Comparison of ENCODE assay signal across 8 cellular contexts in the genomic region with DNA sequence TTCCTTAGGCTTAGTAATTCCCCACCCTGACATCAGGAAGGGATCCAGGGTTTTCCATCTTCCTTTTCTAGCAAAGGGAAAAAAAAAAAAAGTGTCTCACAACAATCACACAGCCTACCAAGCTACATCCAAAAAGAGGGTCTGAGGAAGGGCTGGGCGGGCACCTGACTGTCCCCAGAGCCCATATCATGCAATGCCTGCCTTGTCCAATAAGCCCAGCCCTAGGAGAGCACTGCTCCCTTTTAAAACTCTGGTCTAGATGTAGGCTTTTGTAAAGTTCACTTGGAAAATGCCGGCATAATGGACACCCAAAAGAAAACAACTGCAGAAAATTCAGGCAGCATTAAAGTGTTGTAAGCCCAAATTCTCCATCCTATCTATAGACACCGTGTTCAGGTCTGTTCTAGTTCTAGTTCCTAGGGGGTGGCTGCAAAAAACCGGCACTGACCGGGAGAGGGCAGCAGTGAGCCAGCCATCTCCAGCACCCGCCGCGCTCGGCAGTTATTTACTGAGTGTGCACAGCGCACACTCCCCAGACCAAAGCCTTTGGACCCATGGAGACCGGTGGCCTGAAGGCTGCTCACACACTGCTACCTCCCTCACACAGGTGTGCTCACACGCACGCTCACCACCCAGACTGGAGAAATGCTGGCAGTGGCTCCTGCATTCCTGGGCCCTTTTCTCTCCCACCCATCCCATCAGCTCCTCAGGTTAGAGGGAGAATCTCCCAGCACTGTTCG. TPM values are rescaled to one million over a fixed set of nuclear protein-coding genes. Genes with fewer than 3 reads are reported as not detected.
DNase-seq lines count a peak whose midpoint lies in the region; ATAC-seq and TF ChIP-seq lines count a peak whose summit lies in the region.

No MANE protein-coding gene starts in this region.

- H3K4me3 ChIP-seq in fibroblast of villous mesenchyme (ENCODE audit: low read depth, low read length), result no peak overlapping the region

- POLR2A ChIA-PET in RWPE1 (lab: Yijun Ruan, JAX; ENCODE audit: low non-redundant PET), result no interaction called here

- ATAC-seq in GM21381 (IDR thresholded peaks at IDR 0.05; ENCODE audit: unreplicated experiment), result peak; percentile 71

- H3K27ac ChIP-seq in RWPE1, result no peak overlapping the region
- no peak overlapping the region for H3K27ac ChIP-seq in substantia nigra (ENCODE audit: low read depth, low read length, poor library complexity, severe bottlenecking)

- CTCF ChIA-PET in RWPE1 (lab: Yijun Ruan, JAX), result interaction anchor here (0.6 to 3.2 kb wide), 3 partner anchors 9 to 468 kb away, joined by 3 to 14 read pairs (median 4); no protein-coding TSS in a partner anchor

- TF ChIP-seq CTCF in RWPE1 (conservative IDR thresholded peaks at IDR 0.05; ENCODE audit: low read depth) (peak; percentile 98), fibroblast of villous mesenchyme (IDR thresholded peaks at IDR 0.05; ENCODE audit: insufficient read depth, low read depth, low read length) (peak; percentile 93)

- DNase-seq in COR-L47 (lab: John Stamatoyannopoulos, UW) (peak; percentile 61), Kasumi-1 (lab: John Stamatoyannopoulos, UW) (peak; percentile 74 to 87), RWPE1 (ENCODE audit: low spot score) (peak; percentile 59), fibroblast of villous mesenchyme (ENCODE audit: low read depth) (peak; percentile 70), nucleus accumbens (lab: John Stamatoyannopoulos, UW) (peak in 53 of 56 donors; percentile 11 to 92 (median 68)), substantia nigra (lab: John Stamatoyannopoulos, UW) (peak in 48 of 49 donors; percentile 10 to 86 (median 68))
- peak; percentile 60 to 73 for DNase-seq in activated T-helper 1 cell treated with anti-CD3 and anti-CD28 coated beads, Interleukin-2, amount 50 U/mL, for 16 hours (ENCODE audit: low read depth in 1 of 2, low spot score in 1 of 2)

RNA-seq across cellular contexts. Expression of gene PODXL, which starts 48.7 kb away (rescaled TPM):
- 5.8 and 17.3 TPM in 2 replicates for total RNA-seq in fibroblast of villous mesenchyme
